8 cellular contexts compared by ENCODE assay signal in the genomic region with DNA sequence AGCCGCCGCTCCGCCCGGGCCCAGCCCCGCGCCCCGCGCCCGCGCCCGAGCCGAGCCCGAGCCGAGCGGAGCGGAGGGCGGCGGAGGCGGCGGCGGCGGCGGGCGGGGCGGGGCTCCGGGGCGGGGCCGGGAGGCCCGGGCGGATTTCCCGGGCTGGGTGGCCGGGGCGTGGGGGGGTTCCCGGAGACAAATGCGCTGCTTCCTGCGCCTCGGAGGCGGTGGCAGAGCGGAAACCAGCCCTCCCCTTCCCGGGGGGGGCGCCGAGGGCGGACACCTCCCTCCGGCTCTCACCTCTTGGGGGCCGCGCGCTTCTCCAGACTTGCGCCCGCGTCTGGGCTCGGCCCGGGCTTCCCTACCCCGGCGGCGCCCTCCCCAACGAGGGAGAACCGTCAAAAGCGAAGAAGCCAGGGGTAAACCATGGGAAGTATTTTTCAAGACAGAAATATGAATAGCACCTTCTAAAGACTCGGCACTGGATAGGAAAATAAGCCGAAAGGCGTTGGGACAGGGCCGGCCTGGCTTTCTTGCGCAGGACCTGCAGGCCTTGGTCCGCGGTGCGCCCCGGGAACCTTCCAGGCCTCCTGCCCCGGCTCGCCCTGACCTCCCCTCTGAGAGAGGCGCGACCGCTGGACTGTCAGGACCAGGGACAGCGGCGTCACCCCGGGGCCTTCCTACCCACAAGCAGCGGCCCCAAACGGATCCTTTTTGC. TPM values are rescaled to one million over a fixed set of nuclear protein-coding genes. Genes with fewer than 3 reads are reported as not detected.
DNase-seq lines count a peak whose midpoint lies in the region; ATAC-seq and TF ChIP-seq lines count a peak whose summit lies in the region.

Gene MAPK11 (minus strand): TSS at position 79 of the 709 bp plus-strand sequence. CDS start 88 bp downstream, outside the sequence.

- no peaks in the 10 kb centered on the region for H3K9me3 Mint-ChIP-seq in IgD-negative memory B cell

- H3K4me1 ChIP-seq in breast epithelium, result peaks cover 12 to 34% of the 10 kb centered on the region in 2 donors

- no peaks in the 10 kb centered on the region for H3K27me3 ChIP-seq in WERI-Rb-1 (ENCODE audit: insufficient read depth, low read depth, severe bottlenecking)
- H3K27me3 ChIP-seq in breast epithelium, result no peaks in the 10 kb centered on the region

- intact Hi-C loops in breast epithelium (cut with DNase I; ENCODE audit: low total_unique reads), result loop anchor here (5.0 kb wide), 1 partner anchor 57 kb away; the partner anchor contains the start of gene DENND6B

- DNase-seq in WERI-Rb-1 (peak; percentile 72), breast epithelium (ENCODE audit: low spot score in 2 of 2) (peak in 1 of 2 donors; percentile 82), iris pigment epithelial cell (ENCODE audit: low read depth) (peak; percentile 71)
- DNase-seq in stimulated activated CD4-positive, alpha-beta T cell treated with anti-CD3 and anti-CD28 coated beads, Interleukin-12 subunit alpha, Interleukin-12 subunit beta, amount 100 ng/mL, for 24 hours (ENCODE audit: low read depth in 2 of 2), result peak; percentile 41 to 62

- H3K36me3 Mint-ChIP-seq in IgD-negative memory B cell, result no peaks in the 10 kb centered on the region

- TF ChIP-seq POLR2A in breast epithelium (IDR thresholded peaks at IDR 0.05), result no peak

- TF ChIP-seq CTCF in WERI-Rb-1 (IDR thresholded peaks at IDR 0.05; ENCODE audit: low read depth, low read length), result no peak
- TF ChIP-seq CTCF in breast epithelium (IDR thresholded peaks at IDR 0.05), result no peak

- H3K27me3 Mint-ChIP-seq in IgD-negative memory B cell, result peaks cover 5% of the 10 kb centered on the region

- H3K9me3 ChIP-seq in WERI-Rb-1 (ENCODE audit: severe bottlenecking) (no peaks in the 10 kb centered on the region), breast epithelium (no peaks in the 10 kb centered on the region)

- ATAC-seq in GM19452 (IDR thresholded peaks at IDR 0.05; ENCODE audit: unreplicated experiment) (no peak), HG02938 (IDR thresholded peaks at IDR 0.05; ENCODE audit: unreplicated experiment) (no peak)

- H3K4me1 Mint-ChIP-seq in IgD-negative memory B cell, result peaks cover 0 to 4% (median 2%) of the 10 kb centered on the region in 3 donors

- peak within 1 kb of the TSS; percentile 68 for H3K4me3 ChIP-seq in GM08714 (ENCODE audit: low read length)
- peak within 1 kb of the TSS; percentile 91 for H3K4me3 ChIP-seq in WERI-Rb-1 (ENCODE audit: low read depth, low read length)
- peak within 1 kb of the TSS; percentile 52 to 76 (median 60) for H3K4me3 ChIP-seq in breast epithelium

- H3K36me3 ChIP-seq in WERI-Rb-1, result peaks cover 21% of the 10 kb centered on the region
- H3K36me3 ChIP-seq in breast epithelium, result no peaks in the 10 kb centered on the region

- H3K27ac ChIP-seq in WERI-Rb-1, result peak within 1 kb of the TSS; percentile 87
- H3K27ac ChIP-seq in breast epithelium, result peak within 1 kb of the TSS in 1 of 2 donors; percentile 78

- peak within 1 kb of the TSS; percentile 16 to 86 (median 48) for H3K27ac Mint-ChIP-seq in IgD-negative memory B cell

- peak within 1 kb of the TSS; percentile 79 to 90 (median 86) for H3K4me3 Mint-ChIP-seq in IgD-negative memory B cell

RNA-seq across cellular contexts. Expression of gene MAPK11, which starts in this region (rescaled TPM):
- 0.59 TPM for polyA plus RNA-seq in IgD-negative memory B cell
- total RNA-seq in breast epithelium, result 10 to 100 TPM in 2 of 3 donors, 1 to 10 TPM in 1; 5.7 to 16.5 (median 13.4) TPM
